Comparison of ENCODE assay signal across 8 cellular contexts in the genomic region with DNA sequence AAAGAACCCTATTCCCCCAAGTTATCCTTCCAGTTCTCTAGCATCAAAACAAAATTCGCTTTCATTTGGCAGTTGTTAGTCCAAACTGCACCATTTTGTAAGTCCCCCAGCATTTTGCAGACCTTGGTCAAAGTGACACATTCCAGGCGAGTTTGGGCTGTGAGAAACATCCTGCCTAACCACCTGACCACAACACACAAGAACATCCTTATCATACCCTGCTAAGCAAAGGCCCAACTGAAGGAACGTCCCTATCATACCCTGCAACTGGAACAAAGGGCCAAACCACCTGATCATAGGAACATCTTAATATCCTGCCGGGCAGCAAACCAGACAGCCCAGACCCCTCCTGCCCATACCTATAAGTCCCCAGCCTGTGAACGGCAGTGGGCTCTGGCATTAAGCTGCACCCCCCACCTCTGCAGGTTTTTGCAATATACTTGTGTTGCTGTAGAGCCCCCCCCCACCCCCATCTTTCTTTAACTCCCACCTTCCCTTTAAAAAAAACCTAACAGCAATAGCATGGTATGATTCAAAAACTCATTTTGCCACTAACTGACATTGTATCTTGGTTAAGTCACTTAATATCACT. TPM values are rescaled to one million over a fixed set of nuclear protein-coding genes. Genes with fewer than 3 reads are reported as not detected.
DNase-seq lines count a peak whose midpoint lies in the region; ATAC-seq and TF ChIP-seq lines count a peak whose summit lies in the region.

No MANE protein-coding gene starts in this region.

- TF ChIP-seq POLR2A in erythroblast (IDR thresholded peaks at IDR 0.05; ENCODE audit: low read length) = peak; percentile 83

- peak overlapping the region; percentile 96 for H3K27ac ChIP-seq in SJSA1

- peak; percentile 26 for DNase-seq in NCI-H748 (lab: John Stamatoyannopoulos, UW; ENCODE audit: unreplicated experiment)
- DNase-seq in NCI-H748 treated with DMSO at 0.1 percent for 48 hours (lab: John Stamatoyannopoulos, UW) = no peak
- peak; percentile 79 to 80 for DNase-seq in SJSA1 (ENCODE audit: low read depth in 1 of 2, low spot score in 2 of 2)
- DNase-seq in erythroblast (lab: John Stamatoyannopoulos, UW) = peak; percentile 46 to 81
- DNase-seq in skeletal muscle cell (ENCODE audit: low read depth) = no peak
- DNase-seq in NCI-H1105 (lab: John Stamatoyannopoulos, UW) = no peak

- no peaks in the 10 kb centered on the region for H3K9me3 ChIP-seq in SJSA1 (replicated peaks)

- no peaks in the 10 kb centered on the region for H3K27me3 ChIP-seq in SJSA1 (replicated peaks)

- H3K4me1 ChIP-seq in SJSA1 (replicated peaks) = peaks cover 30% of the 10 kb centered on the region

- peaks cover 51% of the 10 kb centered on the region for H3K36me3 ChIP-seq in SJSA1

- no peak for ATAC-seq in GM21381 (IDR thresholded peaks at IDR 0.05; ENCODE audit: unreplicated experiment)
- ATAC-seq in GM21737 (IDR thresholded peaks at IDR 0.05; ENCODE audit: unreplicated experiment) = no peak

- peak overlapping the region; percentile 74 for H3K4me3 ChIP-seq in SJSA1
- peak overlapping the region; percentile 92 for H3K4me3 ChIP-seq in skeletal muscle cell (ENCODE audit: low read depth, low read length)

RNA-seq across cellular contexts. Expression of a gene that starts 2.7 kb away (rescaled TPM):
- 130 and 159 TPM in 2 replicates for total RNA-seq in SJSA1 (2014; rRNA removed; shearing (Covaris generic))

Comparison
In these comparisons a context has a peak if more than half of its experiments do, and no peak if none do; other contexts are left out.
1. DNase-seq: peak in NCI-H748 (single experiment), SJSA1 (2 of 2) and erythroblast (2 of 2); none in NCI-H748 treated with DMSO at 0.1 percent for 48 hours (single experiment), skeletal muscle cell (single experiment) and NCI-H1105 (single experiment).